ENCODE assay signal across 2 cellular contexts in genomic region chr2:128603411-128603924, GRCh38.
TF ChIP-seq lines count a peak whose summit lies in the region.

No MANE protein-coding gene starts in this region.

TF ChIP-seq in HepG2, 621 proteins besides CTCF, POLR2A, EP300 and RAD21:
- TF ChIP-seq, protein P1, sequence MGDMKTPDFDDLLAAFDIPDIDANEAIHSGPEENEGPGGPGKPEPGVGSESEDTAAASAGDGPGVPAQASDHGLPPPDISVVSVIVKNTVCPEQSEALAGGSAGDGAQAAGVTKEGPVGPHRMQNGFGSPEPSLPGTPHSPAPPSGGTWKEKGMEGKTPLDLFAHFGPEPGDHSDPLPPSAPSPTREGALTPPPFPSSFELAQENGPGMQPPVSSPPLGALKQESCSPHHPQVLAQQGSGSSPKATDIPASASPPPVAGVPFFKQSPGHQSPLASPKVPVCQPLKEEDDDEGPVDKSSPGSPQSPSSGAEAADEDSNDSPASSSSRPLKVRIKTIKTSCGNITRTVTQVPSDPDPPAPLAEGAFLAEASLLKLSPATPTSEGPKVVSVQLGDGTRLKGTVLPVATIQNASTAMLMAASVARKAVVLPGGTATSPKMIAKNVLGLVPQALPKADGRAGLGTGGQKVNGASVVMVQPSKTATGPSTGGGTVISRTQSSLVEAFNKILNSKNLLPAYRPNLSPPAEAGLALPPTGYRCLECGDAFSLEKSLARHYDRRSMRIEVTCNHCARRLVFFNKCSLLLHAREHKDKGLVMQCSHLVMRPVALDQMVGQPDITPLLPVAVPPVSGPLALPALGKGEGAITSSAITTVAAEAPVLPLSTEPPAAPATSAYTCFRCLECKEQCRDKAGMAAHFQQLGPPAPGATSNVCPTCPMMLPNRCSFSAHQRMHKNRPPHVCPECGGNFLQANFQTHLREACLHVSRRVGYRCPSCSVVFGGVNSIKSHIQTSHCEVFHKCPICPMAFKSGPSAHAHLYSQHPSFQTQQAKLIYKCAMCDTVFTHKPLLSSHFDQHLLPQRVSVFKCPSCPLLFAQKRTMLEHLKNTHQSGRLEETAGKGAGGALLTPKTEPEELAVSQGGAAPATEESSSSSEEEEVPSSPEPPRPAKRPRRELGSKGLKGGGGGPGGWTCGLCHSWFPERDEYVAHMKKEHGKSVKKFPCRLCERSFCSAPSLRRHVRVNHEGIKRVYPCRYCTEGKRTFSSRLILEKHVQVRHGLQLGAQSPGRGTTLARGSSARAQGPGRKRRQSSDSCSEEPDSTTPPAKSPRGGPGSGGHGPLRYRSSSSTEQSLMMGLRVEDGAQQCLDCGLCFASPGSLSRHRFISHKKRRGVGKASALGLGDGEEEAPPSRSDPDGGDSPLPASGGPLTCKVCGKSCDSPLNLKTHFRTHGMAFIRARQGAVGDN (CRISPR knock-in tag; IDR thresholded peaks at IDR 0.05) = peak; percentile 24; the same call in 1 of the 2 replicates
- TF ChIP-seq, protein P2, sequence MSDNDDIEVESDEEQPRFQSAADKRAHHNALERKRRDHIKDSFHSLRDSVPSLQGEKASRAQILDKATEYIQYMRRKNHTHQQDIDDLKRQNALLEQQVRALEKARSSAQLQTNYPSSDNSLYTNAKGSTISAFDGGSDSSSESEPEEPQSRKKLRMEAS (IDR thresholded peaks at IDR 0.05) = 0 out of 2 replicates have a peak, but pooled peaks have one; percentile 14
- TF ChIP-seq, protein P3, sequence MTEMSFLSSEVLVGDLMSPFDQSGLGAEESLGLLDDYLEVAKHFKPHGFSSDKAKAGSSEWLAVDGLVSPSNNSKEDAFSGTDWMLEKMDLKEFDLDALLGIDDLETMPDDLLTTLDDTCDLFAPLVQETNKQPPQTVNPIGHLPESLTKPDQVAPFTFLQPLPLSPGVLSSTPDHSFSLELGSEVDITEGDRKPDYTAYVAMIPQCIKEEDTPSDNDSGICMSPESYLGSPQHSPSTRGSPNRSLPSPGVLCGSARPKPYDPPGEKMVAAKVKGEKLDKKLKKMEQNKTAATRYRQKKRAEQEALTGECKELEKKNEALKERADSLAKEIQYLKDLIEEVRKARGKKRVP (CRISPR knock-in tag; IDR thresholded peaks at IDR 0.05) = peak in 1 of 2 experiments; percentile 45; a peak in 1 of 4 replicates
- TF ChIP-seq, protein P4, sequence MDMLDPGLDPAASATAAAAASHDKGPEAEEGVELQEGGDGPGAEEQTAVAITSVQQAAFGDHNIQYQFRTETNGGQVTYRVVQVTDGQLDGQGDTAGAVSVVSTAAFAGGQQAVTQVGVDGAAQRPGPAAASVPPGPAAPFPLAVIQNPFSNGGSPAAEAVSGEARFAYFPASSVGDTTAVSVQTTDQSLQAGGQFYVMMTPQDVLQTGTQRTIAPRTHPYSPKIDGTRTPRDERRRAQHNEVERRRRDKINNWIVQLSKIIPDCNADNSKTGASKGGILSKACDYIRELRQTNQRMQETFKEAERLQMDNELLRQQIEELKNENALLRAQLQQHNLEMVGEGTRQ (IDR thresholded peaks at IDR 0.05; ENCODE audit: low read depth, low read length) = 0 out of 2 replicates have a peak, but pooled peaks have one; percentile 27
- TF ChIP-seq, protein P4 (CRISPR knock-in tag; IDR thresholded peaks at IDR 0.05; ENCODE audit: borderline replicate concordance) = no peak
- TF ChIP-seq GATAD1 (CRISPR knock-in tag; IDR thresholded peaks at IDR 0.05) (no peak), HOXD1 (CRISPR knock-in tag; IDR thresholded peaks at IDR 0.05) (no peak), HOXA9 (CRISPR knock-in tag; IDR thresholded peaks at IDR 0.05; ENCODE audit: borderline replicate concordance) (no peak)
- TF ChIP-seq, protein P5, sequence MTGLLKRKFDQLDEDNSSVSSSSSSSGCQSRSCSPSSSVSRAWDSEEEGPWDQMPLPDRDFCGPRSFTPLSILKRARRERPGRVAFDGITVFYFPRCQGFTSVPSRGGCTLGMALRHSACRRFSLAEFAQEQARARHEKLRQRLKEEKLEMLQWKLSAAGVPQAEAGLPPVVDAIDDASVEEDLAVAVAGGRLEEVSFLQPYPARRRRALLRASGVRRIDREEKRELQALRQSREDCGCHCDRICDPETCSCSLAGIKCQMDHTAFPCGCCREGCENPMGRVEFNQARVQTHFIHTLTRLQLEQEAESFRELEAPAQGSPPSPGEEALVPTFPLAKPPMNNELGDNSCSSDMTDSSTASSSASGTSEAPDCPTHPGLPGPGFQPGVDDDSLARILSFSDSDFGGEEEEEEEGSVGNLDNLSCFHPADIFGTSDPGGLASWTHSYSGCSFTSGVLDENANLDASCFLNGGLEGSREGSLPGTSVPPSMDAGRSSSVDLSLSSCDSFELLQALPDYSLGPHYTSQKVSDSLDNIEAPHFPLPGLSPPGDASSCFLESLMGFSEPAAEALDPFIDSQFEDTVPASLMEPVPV (CRISPR knock-in tag; IDR thresholded peaks at IDR 0.05) = no peak

TF ChIP-seq in SK-N-SH, 30 proteins besides CTCF, POLR2A, EP300 and RAD21:
- TF ChIP-seq NFIC (IDR thresholded peaks at IDR 0.05; ENCODE audit: borderline replicate concordance) = no peak
- no peak for TF ChIP-seq ELF1 (IDR thresholded peaks at IDR 0.05)
- TF ChIP-seq, protein P4 (IDR thresholded peaks at IDR 0.05; ENCODE audit: borderline replicate concordance, low read depth, low read length) = no peak
- TF ChIP-seq MXI1 (IDR thresholded peaks at IDR 0.05; ENCODE audit: low read depth, low read length) = no peak
- TF ChIP-seq, protein P6, sequence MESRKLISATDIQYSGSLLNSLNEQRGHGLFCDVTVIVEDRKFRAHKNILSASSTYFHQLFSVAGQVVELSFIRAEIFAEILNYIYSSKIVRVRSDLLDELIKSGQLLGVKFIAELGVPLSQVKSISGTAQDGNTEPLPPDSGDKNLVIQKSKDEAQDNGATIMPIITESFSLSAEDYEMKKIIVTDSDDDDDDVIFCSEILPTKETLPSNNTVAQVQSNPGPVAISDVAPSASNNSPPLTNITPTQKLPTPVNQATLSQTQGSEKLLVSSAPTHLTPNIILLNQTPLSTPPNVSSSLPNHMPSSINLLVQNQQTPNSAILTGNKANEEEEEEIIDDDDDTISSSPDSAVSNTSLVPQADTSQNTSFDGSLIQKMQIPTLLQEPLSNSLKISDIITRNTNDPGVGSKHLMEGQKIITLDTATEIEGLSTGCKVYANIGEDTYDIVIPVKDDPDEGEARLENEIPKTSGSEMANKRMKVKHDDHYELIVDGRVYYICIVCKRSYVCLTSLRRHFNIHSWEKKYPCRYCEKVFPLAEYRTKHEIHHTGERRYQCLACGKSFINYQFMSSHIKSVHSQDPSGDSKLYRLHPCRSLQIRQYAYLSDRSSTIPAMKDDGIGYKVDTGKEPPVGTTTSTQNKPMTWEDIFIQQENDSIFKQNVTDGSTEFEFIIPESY (IDR thresholded peaks at IDR 0.05; ENCODE audit: borderline replicate concordance, low read depth) = no peak
- TF ChIP-seq POLR2AphosphoS5 (IDR thresholded peaks at IDR 0.05; ENCODE audit: low read depth, low read length) = no peak
- TF ChIP-seq, protein P7, sequence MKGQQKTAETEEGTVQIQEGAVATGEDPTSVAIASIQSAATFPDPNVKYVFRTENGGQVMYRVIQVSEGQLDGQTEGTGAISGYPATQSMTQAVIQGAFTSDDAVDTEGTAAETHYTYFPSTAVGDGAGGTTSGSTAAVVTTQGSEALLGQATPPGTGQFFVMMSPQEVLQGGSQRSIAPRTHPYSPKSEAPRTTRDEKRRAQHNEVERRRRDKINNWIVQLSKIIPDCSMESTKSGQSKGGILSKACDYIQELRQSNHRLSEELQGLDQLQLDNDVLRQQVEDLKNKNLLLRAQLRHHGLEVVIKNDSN (IDR thresholded peaks at IDR 0.05; ENCODE audit: borderline replicate concordance, low read depth) = no peak
